ENCODE assay signal across 11 cellular contexts in the genomic region with DNA sequence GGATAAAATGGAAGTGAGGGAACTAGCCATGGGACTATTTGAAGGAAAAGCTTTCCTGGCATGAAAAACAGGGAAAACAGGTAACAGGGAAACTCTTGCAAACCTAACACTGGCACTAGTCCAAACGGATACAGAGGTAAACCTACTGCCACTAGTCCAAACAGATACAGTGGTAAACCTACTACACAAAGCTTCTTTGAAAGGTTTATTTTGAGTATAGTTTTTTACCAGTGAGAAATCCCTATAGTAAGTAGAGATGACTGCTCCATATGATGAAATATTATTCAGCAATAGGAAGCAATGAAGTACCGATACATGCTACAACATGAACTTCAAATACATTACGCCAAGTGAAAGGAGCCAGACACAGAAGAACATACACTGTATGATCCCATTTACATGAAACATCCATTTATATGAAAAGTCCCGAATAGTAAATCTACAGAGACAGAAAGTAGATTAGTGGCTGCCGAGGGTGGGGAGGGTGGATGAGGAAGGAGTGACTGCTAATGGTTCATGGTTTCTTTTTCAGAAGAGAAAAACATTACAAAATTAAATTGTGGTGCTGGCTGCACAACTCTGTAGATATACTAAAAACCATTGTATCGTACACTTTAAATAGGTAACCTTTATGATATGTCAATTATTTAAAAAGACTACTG. TPM values are rescaled to one million over a fixed set of nuclear protein-coding genes. Genes with fewer than 3 reads are reported as not detected.
DNase-seq lines count a peak whose midpoint lies in the region; ATAC-seq and TF ChIP-seq lines count a peak whose summit lies in the region.
"Had no signal": no experiment of that assay in that cellular context is flagged by ENCODE, and none has a peak within 500 bp of the region (broad histone marks: within the 10 kb centered on the region; RNA-seq: fewer than 3 reads in every experiment).

No MANE protein-coding gene starts in this region.

- H3K4me1 Mint-ChIP-seq in activated naive CD8-positive, alpha-beta T cell treated with anti-CD3 and anti-CD28 coated beads for 36 hours, result peaks cover 43% of the 10 kb centered on the region
- H3K4me1 Mint-ChIP-seq in T-helper 17 cell, result peaks cover 36% of the 10 kb centered on the region

- peak overlapping the region; percentile 23 for H3K27ac Mint-ChIP-seq in activated naive CD8-positive, alpha-beta T cell treated with anti-CD3 and anti-CD28 coated beads for 36 hours
- no peak overlapping the region for H3K27ac Mint-ChIP-seq in T-helper 17 cell

- TF ChIP-seq CTCF in GM12865 (IDR thresholded peaks at IDR 0.05; ENCODE audit: insufficient read depth, low read depth, low read length, missing control alignments) (no peak), HL-60 (IDR thresholded peaks at IDR 0.05; ENCODE audit: insufficient read depth, low read length) (no peak), BE2C (IDR thresholded peaks at IDR 0.05; ENCODE audit: low read depth, low read length) (no peak)

- peak; percentile 30 for DNase-seq in GM12865 (ENCODE audit: low read depth)
- DNase-seq in HL-60 (ENCODE audit: low read depth in 1 of 2, low spot score in 1 of 2), result peak in 1 of 2 experiments; percentile 7
- no peak for DNase-seq in activated naive CD8-positive, alpha-beta T cell treated with anti-CD3 and anti-CD28 coated beads for 36 hours
- DNase-seq in cerebellar cortex (ENCODE audit: low spot score), result no peak
- DNase-seq in T-helper 17 cell, result no peak
- no peak for DNase-seq in BE2C
- DNase-seq in nucleus accumbens (lab: John Stamatoyannopoulos, UW), result no peak
- DNase-seq: GF-D8, NCI-H1105 treated with DMSO at 0.1 percent for 48 hours, sigmoid colon had no signal

- H3K36me3 ChIP-seq in muscle layer of duodenum (ENCODE audit: control insufficient read depth in 1 of 2, insufficient read depth in 2 of 2, low read length in 2 of 2), result peaks cover 5 to 8% of the 10 kb centered on the region in 2 donors
- H3K36me3 ChIP-seq in BE2C, result peaks cover 6% of the 10 kb centered on the region

- H3K4me3 ChIP-seq in GM12865 (ENCODE audit: low read depth, low read length) (no peak overlapping the region; the same call in 1 of the 2 replicates), HL-60 (replicated peaks; ENCODE audit: insufficient read depth, low read length) (peak overlapping the region; percentile 9; the same call in 1 of the 2 replicates), muscle layer of duodenum (ENCODE audit: low read depth in 1 of 2, low read length in 2 of 2) (peak overlapping the region in 1 of 2 donors; percentile 30), BE2C (ENCODE audit: low read depth, low read length) (no peak overlapping the region)
- H3K4me3 ChIP-seq: sigmoid colon had no signal

- peaks cover 30% of the 10 kb centered on the region for H3K36me3 Mint-ChIP-seq in activated naive CD8-positive, alpha-beta T cell treated with anti-CD3 and anti-CD28 coated beads for 36 hours
- H3K36me3 Mint-ChIP-seq in T-helper 17 cell (ENCODE audit: low read depth), result peaks cover 5% of the 10 kb centered on the region

- H3K4me3 Mint-ChIP-seq in activated naive CD8-positive, alpha-beta T cell treated with anti-CD3 and anti-CD28 coated beads for 36 hours, result no peak overlapping the region
- no peak overlapping the region for H3K4me3 Mint-ChIP-seq in T-helper 17 cell

- H3K27ac ChIP-seq in HL-60 (replicated peaks), result peak overlapping the region; percentile 65
- peak overlapping the region; percentile 72 for H3K27ac ChIP-seq in muscle layer of duodenum (ENCODE audit: low read length)

- no peaks in the 10 kb centered on the region for H3K9me3 Mint-ChIP-seq in activated naive CD8-positive, alpha-beta T cell treated with anti-CD3 and anti-CD28 coated beads for 36 hours

- H3K9me3 ChIP-seq in muscle layer of duodenum (ENCODE audit: control insufficient read depth in 1 of 2, low read length in 2 of 2) (no peaks in the 10 kb centered on the region), T-helper 17 cell (ENCODE audit: control insufficient read depth, low read length, poor library complexity, severe bottlenecking) (no peaks in the 10 kb centered on the region), BE2C (no peaks in the 10 kb centered on the region)
- H3K9me3 ChIP-seq: sigmoid colon had no signal

- no peak for ATAC-seq in T-helper 17 cell

- H3K4me1 ChIP-seq in muscle layer of duodenum (ENCODE audit: control insufficient read depth in 1 of 2, insufficient read depth in 2 of 2, low read length in 2 of 2) (no peaks in the 10 kb centered on the region), BE2C (no peaks in the 10 kb centered on the region)
- H3K4me1 ChIP-seq: sigmoid colon had no signal

- H3K27me3 ChIP-seq in HL-60 (ENCODE audit: insufficient read depth, poor library complexity, severe bottlenecking) (no peaks in the 10 kb centered on the region), muscle layer of duodenum (ENCODE audit: low read depth, low read length) (no peaks in the 10 kb centered on the region), BE2C (no peaks in the 10 kb centered on the region)
- H3K27me3 ChIP-seq: sigmoid colon had no signal

- no peaks in the 10 kb centered on the region for H3K27me3 Mint-ChIP-seq in activated naive CD8-positive, alpha-beta T cell treated with anti-CD3 and anti-CD28 coated beads for 36 hours
- no peaks in the 10 kb centered on the region for H3K27me3 Mint-ChIP-seq in T-helper 17 cell

RNA-seq across cellular contexts. Expression of gene SPTLC2, which starts 25.5 kb away (rescaled TPM):
- 10 to 100 TPM; 30.7 to 36.2 TPM for total RNA-seq in activated naive CD8-positive, alpha-beta T cell treated with anti-CD3 and anti-CD28 coated beads for 36 hours
- total RNA-seq in T-helper 17 cell, result 10 to 100 TPM; 22.0 to 22.3 TPM
- 7.8 TPM for polyA plus RNA-seq in BE2C (2012; ENCODE audit: insufficient read depth, insufficient read length, low read depth)
